In genomic region chr13:102948006-102948405, GRCh38 we compare ENCODE assay signal across 2 cellular contexts.
TF ChIP-seq lines count a peak whose summit lies in the region.

No MANE protein-coding gene starts in this region.

TF ChIP-seq in liver, 16 proteins besides CTCF, POLR2A, EP300 and RAD21 (continued from another document):
- TF ChIP-seq FOXA1 (IDR thresholded peaks at IDR 0.05): no peak
- no peak for TF ChIP-seq ZBTB33 (IDR thresholded peaks at IDR 0.05)
- TF ChIP-seq REST (IDR thresholded peaks at IDR 0.05): no peak
- TF ChIP-seq HNF4A (conservative IDR thresholded peaks at IDR 0.05): no peak
- no peak for TF ChIP-seq NR2F2 (IDR thresholded peaks at IDR 0.05)
- no peak for TF ChIP-seq GABPA (IDR thresholded peaks at IDR 0.05 in 1 of 2, conservative IDR thresholded peaks at IDR 0.05 in 1 of 2)
- no peak for TF ChIP-seq JUND (IDR thresholded peaks at IDR 0.05)
- TF ChIP-seq EGR1 (IDR thresholded peaks at IDR 0.05; ENCODE audit: low read depth in 2 of 2): no peak
- no peak for TF ChIP-seq YY1 (IDR thresholded peaks at IDR 0.05)
TF ChIP-seq in liver: peak in this region for 0.

TF ChIP-seq in HepG2, 621 proteins besides CTCF, POLR2A, EP300 and RAD21 (continued from another document):
- no peak for TF ChIP-seq ZNF275 (CRISPR knock-in tag; IDR thresholded peaks at IDR 0.05; ENCODE audit: borderline replicate concordance)
- no peak for TF ChIP-seq CHD2 (IDR thresholded peaks at IDR 0.05; ENCODE audit: low read depth, low read length)
- TF ChIP-seq PHF20 (CRISPR knock-in tag; IDR thresholded peaks at IDR 0.05): no peak
- TF ChIP-seq ARID2 (CRISPR knock-in tag; IDR thresholded peaks at IDR 0.05; ENCODE audit: borderline replicate concordance): no peak
- TF ChIP-seq ARNT2 (CRISPR knock-in tag; IDR thresholded peaks at IDR 0.05; ENCODE audit: low read depth): no peak
- no peak for TF ChIP-seq ZNF296 (CRISPR knock-in tag; conservative IDR thresholded peaks at IDR 0.05)
